Comparison of ENCODE assay signal across 1 cellular context in genomic region chr1:26910343-26911160, GRCh38.
A peak's percentile ranks its signal among the peaks of the same experiment; 100 is the strongest.
TF ChIP-seq lines count a peak whose summit lies in the region.

No MANE protein-coding gene starts in this region.

TF ChIP-seq in HepG2, 621 proteins besides CTCF, POLR2A, EP300 and RAD21 (continues in another document):
- TF ChIP-seq SNAPC5 (CRISPR knock-in tag; IDR thresholded peaks at IDR 0.05; ENCODE audit: borderline replicate concordance) (0 out of 2 replicates have a peak, but pooled peaks have one; percentile 3), ZNF121 (CRISPR knock-in tag; IDR thresholded peaks at IDR 0.05) (peak; percentile 28; the same call in 1 of the 2 replicates), POLR2AphosphoS5 (IDR thresholded peaks at IDR 0.05; ENCODE audit: low read depth, low read length) (peak; percentile 47), SRF (IDR thresholded peaks at IDR 0.05; ENCODE audit: low read depth, low read length) (no peak), NFYC (CRISPR knock-in tag; IDR thresholded peaks at IDR 0.05) (no peak; the same call in 1 of the 2 replicates), ERF (CRISPR knock-in tag; IDR thresholded peaks at IDR 0.05) (peak; percentile 87), FOXP1 (IDR thresholded peaks at IDR 0.05) (no peak), FOXP1 (CRISPR knock-in tag; IDR thresholded peaks at IDR 0.05) (peak; percentile 89), TCF12 (IDR thresholded peaks at IDR 0.05) (no peak), TCF12 (CRISPR knock-in tag; IDR thresholded peaks at IDR 0.05) (peak; percentile 96), ZNF660 (CRISPR knock-in tag; IDR thresholded peaks at IDR 0.05; ENCODE audit: borderline replicate concordance, low read depth) (no peak), NONO (IDR thresholded peaks at IDR 0.05) (no peak), NONO (CRISPR knock-in tag; conservative IDR thresholded peaks at IDR 0.05) (peak; percentile 80), CENPT (CRISPR knock-in tag; IDR thresholded peaks at IDR 0.05; ENCODE audit: low read depth) (no peak), CSRNP2 (CRISPR knock-in tag; conservative IDR thresholded peaks at IDR 0.05; ENCODE audit: low read depth) (no peak), FOXP4 (CRISPR knock-in tag; IDR thresholded peaks at IDR 0.05) (peak; percentile 93), SCMH1 (CRISPR knock-in tag; IDR thresholded peaks at IDR 0.05; ENCODE audit: borderline replicate concordance) (no peak), SP5 (CRISPR knock-in tag; IDR thresholded peaks at IDR 0.05; ENCODE audit: borderline replicate concordance, low read depth) (peak; percentile 92), U2AF2 (IDR thresholded peaks at IDR 0.05; ENCODE audit: low read depth, low read length) (no peak), ZFX (CRISPR knock-in tag; IDR thresholded peaks at IDR 0.05; ENCODE audit: low read depth) (peak; percentile 57), THAP9 (CRISPR knock-in tag; IDR thresholded peaks at IDR 0.05; ENCODE audit: borderline replicate concordance) (0 out of 2 replicates have a peak, but pooled peaks have one; percentile 48), ZNF160 (CRISPR knock-in tag; IDR thresholded peaks at IDR 0.05) (peak; percentile 29; the same call in 1 of the 2 replicates), ZSCAN12 (CRISPR knock-in tag; IDR thresholded peaks at IDR 0.05) (0 out of 2 replicates have a peak, but pooled peaks have one; percentile 59), ZNF33A (CRISPR knock-in tag; IDR thresholded peaks at IDR 0.05; ENCODE audit: borderline replicate concordance) (peak; percentile 20; the same call in 1 of the 2 replicates), ZNF557 (CRISPR knock-in tag; IDR thresholded peaks at IDR 0.05) (0 out of 2 replicates have a peak, but pooled peaks have one; percentile 53), SUZ12 (IDR thresholded peaks at IDR 0.05; ENCODE audit: low read depth, low read length) (no peak), ZNF549 (CRISPR knock-in tag; IDR thresholded peaks at IDR 0.05) (no peak), ZNF749 (CRISPR knock-in tag; IDR thresholded peaks at IDR 0.05; ENCODE audit: borderline replicate concordance) (peak; percentile 77; the same call in 1 of the 2 replicates), ZBED4 (CRISPR knock-in tag; IDR thresholded peaks at IDR 0.05; ENCODE audit: borderline replicate concordance) (peak; percentile 84; the same call in 1 of the 2 replicates), ZNF883 (CRISPR knock-in tag; IDR thresholded peaks at IDR 0.05; ENCODE audit: not compliant biosample characterization) (no peak), KIAA2018 (CRISPR knock-in tag; IDR thresholded peaks at IDR 0.05; ENCODE audit: borderline replicate concordance) (no peak), ZBTB46 (CRISPR knock-in tag; IDR thresholded peaks at IDR 0.05; ENCODE audit: borderline replicate concordance) (no peak), ZMAT3 (CRISPR knock-in tag; conservative IDR thresholded peaks at IDR 0.05) (no peak), IKZF1 (IDR thresholded peaks at IDR 0.05) (no peak), UBTF (CRISPR knock-in tag; IDR thresholded peaks at IDR 0.05) (no peak; the same call in 1 of the 2 replicates), TAF1 (CRISPR knock-in tag; IDR thresholded peaks at IDR 0.05) (no peak; the same call in 1 of the 2 replicates)
